15 cellular contexts compared by ENCODE assay signal in the genomic region with DNA sequence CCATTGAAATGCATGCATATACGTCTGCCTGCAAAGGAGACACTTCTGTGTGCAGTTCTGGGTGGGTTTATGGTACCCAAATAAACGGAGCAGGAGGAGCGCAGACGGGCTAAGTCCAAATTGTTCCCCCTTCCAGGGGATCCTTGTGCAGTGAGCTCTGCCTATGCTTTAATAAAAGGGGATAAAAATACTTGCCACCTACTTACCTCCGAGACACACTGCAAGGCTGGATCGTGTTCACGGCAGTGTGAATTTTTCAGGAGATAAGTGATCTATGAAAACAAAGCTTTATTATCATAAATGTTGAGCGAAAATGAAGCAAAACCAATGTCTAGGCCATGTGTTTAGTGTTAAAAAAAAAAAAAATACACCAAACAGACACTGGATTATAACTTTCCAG.
"Had no signal": no experiment of that assay in that cellular context is flagged by ENCODE, and none has a peak within 500 bp of the region (broad histone marks: within the 10 kb centered on the region; RNA-seq: fewer than 3 reads in every experiment).

No MANE protein-coding gene starts in this region.

- DNase-seq: activated CD4-positive, alpha-beta T cell treated with anti-CD3 and anti-CD28 coated beads, Interleukin-2, amount 50 U/mL, for 1 hour; activated naive CD8-positive, alpha-beta T cell treated with anti-CD3 and anti-CD28 coated beads for 36 hours; dermis blood vessel endothelial cell; erythroblast; hippocampal formation; kidney; left lung; mammary epithelial cell; spleen; stomach; T-cell; T1000; uterus had no signal

- H3K9me3 ChIP-seq: uterus had no signal

- ATAC-seq: activated CD4-positive, CD25-positive, alpha-beta regulatory T cell treated with anti-CD3 and anti-CD28 coated beads, Interleukin-2, amount 50 U/mL, for 24 hours; natural killer cell treated with Interleukin-12 subunit alpha and Interleukin-12 subunit beta and Interleukin-15 and Interleukin-18, amount 100 ng/mL, for 72 hours; T-cell had no signal

- H3K4me3 ChIP-seq: left lung, spleen, stomach, uterus had no signal

- H3K27me3 ChIP-seq: left lung, spleen, stomach, uterus had no signal

- H3K36me3 ChIP-seq: left lung, stomach, uterus had no signal
